In the genomic region with DNA sequence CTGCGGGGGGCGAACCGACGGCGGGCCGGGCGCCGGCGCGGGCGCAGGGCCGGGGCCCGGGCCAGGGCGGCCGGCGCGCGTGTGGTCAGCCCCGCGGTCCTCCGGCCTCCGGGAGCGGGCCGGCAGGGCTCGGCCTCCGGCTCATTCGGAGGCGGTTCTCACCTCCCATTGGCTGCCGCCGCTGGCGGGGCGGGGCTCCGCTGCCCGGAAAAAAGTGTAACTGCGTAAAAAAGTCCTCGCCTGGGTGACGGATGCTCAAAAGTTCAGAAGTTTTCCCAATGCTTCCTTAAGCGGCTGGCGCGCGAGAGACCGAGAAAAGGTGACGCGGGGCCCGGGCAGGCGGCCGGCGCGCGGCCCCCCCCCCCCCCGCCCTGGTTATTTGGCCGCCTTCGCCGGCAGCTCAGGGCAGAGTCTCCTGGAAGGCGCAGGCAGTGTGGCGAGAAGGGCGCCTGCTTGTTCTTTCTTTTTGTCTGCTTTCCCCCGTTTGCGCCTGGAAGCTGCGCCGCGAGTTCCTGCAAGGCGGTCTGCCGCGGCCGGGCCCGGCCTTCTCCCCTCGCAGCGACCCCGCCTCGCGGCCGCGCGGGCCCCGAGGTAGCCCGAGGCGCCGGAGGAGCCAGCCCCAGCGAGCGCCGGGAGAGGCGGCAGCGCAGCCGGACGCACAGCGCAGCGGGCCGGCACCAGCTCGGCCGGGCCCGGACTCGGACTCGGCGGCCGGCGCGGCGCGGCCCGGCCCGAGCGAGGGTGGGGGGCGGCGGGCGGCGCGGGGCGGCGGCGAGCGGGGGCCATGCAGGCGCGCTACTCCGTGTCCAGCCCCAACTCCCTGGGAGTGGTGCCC, we compare ENCODE assay signal across 8 cellular contexts. TPM values are rescaled to one million over a fixed set of nuclear protein-coding genes. Genes with fewer than 3 reads are reported as not detected.
A peak's percentile ranks its signal among the peaks of the same experiment; 100 is the strongest.
DNase-seq lines count a peak whose midpoint lies in the region; ATAC-seq and TF ChIP-seq lines count a peak whose summit lies in the region.

Gene FOXC1 (plus strand): TSS at position 254 of the 835 bp plus-strand sequence. CDS start 531 bp downstream, at position 785.

- H3K9me3 ChIP-seq in adrenal gland (replicated peaks in 1 of 3) (no peaks in the 10 kb centered on the region), trophoblast cell (ENCODE audit: insufficient read depth, low read depth, low read length) (peaks cover 4% of the 10 kb centered on the region)

- H3K79me2 ChIP-seq in trophoblast cell (ENCODE audit: control insufficient read depth, insufficient read depth, low read length, poor library complexity) = no peaks in the 10 kb centered on the region

- intact Hi-C loops in adrenal gland (cut with DNase I) (loop anchor here in 1 of 2 donors (5.0 to 10.0 kb wide), 4 partner anchors 75 to 742 kb away; no protein-coding TSS in a partner anchor), cardiac septum (cut with DNase I) (loop anchor here (10.0 kb wide), 1 partner anchor 415 kb away; no protein-coding TSS in a partner anchor)

- H3K9ac ChIP-seq in trophoblast cell (ENCODE audit: low read length) = no peak within 1 kb of the TSS

- H3K4me1 ChIP-seq in adrenal gland (replicated peaks in 1 of 2) (peaks cover 0 to 13% of the 10 kb centered on the region in 2 donors), trophoblast cell (ENCODE audit: control insufficient read depth in 1 of 2, insufficient read depth in 2 of 2, low read length in 2 of 2) (peaks cover 27 to 35% of the 10 kb centered on the region in 2 experiments)

- no peak within 1 kb of the TSS for H3K23ac ChIP-seq in trophoblast cell (ENCODE audit: low read length)

- no peak within 1 kb of the TSS for H3K4ac ChIP-seq in trophoblast cell (ENCODE audit: low read depth, low read length)

- TF ChIP-seq CTCF in adrenal gland (IDR thresholded peaks at IDR 0.05) = no peak

- peak; percentile 5 to 75 for TF ChIP-seq POLR2A in adrenal gland (IDR thresholded peaks at IDR 0.05)

- no peak within 1 kb of the TSS for H4K12ac ChIP-seq in trophoblast cell (ENCODE audit: low read depth, low read length)

- WGBS in adrenal gland, 4 donors = 0 to 1% (median 0%) methylated on average over 2 to 115 of the region's 115 CpGs
- WGBS in trophoblast cell (ENCODE audit: extremely low coverage, insufficient coverage, insufficient read length) = no CpG with 5 or more reads among the region's 115 CpGs

- H3K27ac ChIP-seq in adrenal gland (peak within 1 kb of the TSS; percentile 30 to 94 (median 89)), trophoblast cell (ENCODE audit: low read depth, low read length) (no peak within 1 kb of the TSS)

- no peak within 1 kb of the TSS for H3K18ac ChIP-seq in trophoblast cell (ENCODE audit: low read length)

- DNase-seq in ACHN = peak; percentile 89
- DNase-seq in GM03348 (ENCODE audit: low spot score) = peak; percentile 99
- DNase-seq in NCI-H82 (lab: John Stamatoyannopoulos, UW) = peak; percentile 61
- peak; percentile 86 to 92 (median 89) for DNase-seq in adrenal gland
- DNase-seq in cardiac septum (ENCODE audit: low spot score) = peak; percentile 95
- peak; percentile 88 to 92 for DNase-seq in trophoblast cell

- H4K91ac ChIP-seq in trophoblast cell (ENCODE audit: low read depth, low read length) = no peak within 1 kb of the TSS

- H2BK12ac ChIP-seq in trophoblast cell (ENCODE audit: low read length) = no peak within 1 kb of the TSS

- H3K36me3 ChIP-seq in adrenal gland (replicated peaks in 1 of 2) (no peaks in the 10 kb centered on the region), trophoblast cell (ENCODE audit: control insufficient read depth in 1 of 2, insufficient read depth in 2 of 2, low read length in 2 of 2) (no peaks in the 10 kb centered on the region)

- no peak within 1 kb of the TSS for H2AK5ac ChIP-seq in trophoblast cell (ENCODE audit: low read length)

- in situ Hi-C loops in ACHN (cut with HindIII; ENCODE audit: low pct_ligation_motif_present, low pct_unique_long_range_greater_than_20kb, low sequenced_read_pairs) = no loop called here

- ATAC-seq in HG02798 (IDR thresholded peaks at IDR 0.05; ENCODE audit: poor library complexity, unreplicated experiment) (peak; percentile 71), GM21786 (IDR thresholded peaks at IDR 0.05; ENCODE audit: unreplicated experiment) (no peak)

- no peaks in the 10 kb centered on the region for H3K79me1 ChIP-seq in trophoblast cell (ENCODE audit: low read length)

- H2AFZ ChIP-seq in trophoblast cell (ENCODE audit: insufficient read depth, low read length, poor library complexity) = peak within 1 kb of the TSS; percentile 25

- H3K27me3 ChIP-seq in adrenal gland = peaks cover 53% of the 10 kb centered on the region
- H3K27me3 ChIP-seq in trophoblast cell (ENCODE audit: insufficient read depth, low read length) = peaks cover 84% of the 10 kb centered on the region

- H3K14ac ChIP-seq in trophoblast cell (ENCODE audit: low read length) = no peak within 1 kb of the TSS

- peak within 1 kb of the TSS; percentile 99 for H3K4me2 ChIP-seq in trophoblast cell (ENCODE audit: low read length)

- H4K8ac ChIP-seq in trophoblast cell (ENCODE audit: low read depth, low read length) = no peak within 1 kb of the TSS

- H2BK5ac ChIP-seq in trophoblast cell (ENCODE audit: low read depth, low read length, poor library complexity) = no peak within 1 kb of the TSS

- no peak within 1 kb of the TSS for H2BK120ac ChIP-seq in trophoblast cell (ENCODE audit: insufficient read depth, low read length, poor library complexity)

- peak within 1 kb of the TSS in 2 of 4 donors; percentile 45 to 68 for H3K4me3 ChIP-seq in adrenal gland
- peak within 1 kb of the TSS; percentile 68 for H3K4me3 ChIP-seq in trophoblast cell (ENCODE audit: low read depth, low read length)

RNA-seq across cellular contexts. Expression of gene FOXC1, which starts in this region (rescaled TPM):
- total RNA-seq in adrenal gland (10 to 100 TPM in 1 of 8 donors, 1 to 10 TPM in 7; 3.0 to 13.2 (median 5.7) TPM), cardiac septum (6.4 TPM)
- polyA plus RNA-seq in adrenal gland = 1 to 10 TPM; 2.7 to 5.3 (median 4.6) TPM
- 0.46 and 0.59 TPM in 2 replicates for polyA plus RNA-seq in trophoblast cell (2013)
